16 cellular contexts compared by ENCODE assay signal in genomic region chr14:60878121-60878520, GRCh38.
DNase-seq lines count a peak whose midpoint lies in the region; ATAC-seq, FAIRE-seq and TF ChIP-seq lines count a peak whose summit lies in the region.
"Had no signal": no experiment of that assay in that cellular context is flagged by ENCODE, and none has a peak within 500 bp of the region (broad histone marks: within the 10 kb centered on the region; RNA-seq: fewer than 3 reads in every experiment).

No MANE protein-coding gene starts in this region.

- H3K9me3 Mint-ChIP-seq in stimulated activated naive CD8-positive, alpha-beta T cell treated with anti-CD3 and anti-CD28 coated beads, Interleukin-15, Interleukin-2, amounts not matched to agents 100 ng/mL and 50 ng/mL, for 24 hours: peaks cover 12% of the 10 kb centered on the region
- peaks cover 10 to 11% of the 10 kb centered on the region in 2 donors for H3K9me3 Mint-ChIP-seq in stimulated activated naive CD8-positive, alpha-beta T cell treated with anti-CD3 and anti-CD28 coated beads, Interleukin-15, amount 100 ng/mL, for 72 hours

- dilution Hi-C loops in IMR-90 (cut with HindIII; ENCODE audit: low sequenced_read_pairs, unreplicated experiment): no loop called here

- in situ Hi-C loops in IMR-90 (cut with MboI; ENCODE audit: low sequenced_read_pairs): no loop called here

- no peak overlapping the region for H3K23ac ChIP-seq in IMR-90 (ENCODE audit: low read depth, low read length)

- WGBS in IMR-90 (ENCODE audit: extremely low coverage in 2 of 2, insufficient read length in 1 of 2), 2 experiments: no CpG with 5 or more reads among the region's 1 CpG

- TF ChIP-seq CTCF in IMR-90 (conservative IDR thresholded peaks at IDR 0.05; ENCODE audit: low read depth, low read length): no peak
- no peak for TF ChIP-seq CTCF in ascending aorta (IDR thresholded peaks at IDR 0.05)

- ATAC-seq in stimulated activated naive CD8-positive, alpha-beta T cell treated with anti-CD3 and anti-CD28 coated beads, Interleukin-15, amount 100 ng/mL, for 72 hours: no peak
- ATAC-seq in IMR-90 (ENCODE audit: low read depth): no peak

- H4K8ac ChIP-seq in IMR-90 (ENCODE audit: low read depth in 2 of 2, low read length in 2 of 2): no peak overlapping the region

- no peak overlapping the region for H3K4me3 ChIP-seq in IMR-90 (ENCODE audit: insufficient read depth, low read depth, low read length)
- H3K4me3 ChIP-seq in ascending aorta: no peak overlapping the region
- H3K4me3 ChIP-seq: BLaER1, HAP-1 had no signal

- no peak overlapping the region for H2AK9ac ChIP-seq in IMR-90 (replicated peaks; ENCODE audit: low read depth, low read length, poor library complexity)

- FAIRE-seq in islet of Langerhans (lab: Jason Lieb, UNC): peak; percentile 87
- FAIRE-seq: GM12891, GM19239 had no signal

- intact Hi-C loops in IMR-90 (cut with micrococcal nuclease) (no loop called here), ascending aorta (cut with DNase I) (no loop called here)

- H3K36me3 Mint-ChIP-seq in stimulated activated naive CD8-positive, alpha-beta T cell treated with anti-CD3 and anti-CD28 coated beads, Interleukin-15, Interleukin-2, amounts not matched to agents 100 ng/mL and 50 ng/mL, for 24 hours (ENCODE audit: low read depth): peaks cover 27% of the 10 kb centered on the region

- H4K5ac ChIP-seq in IMR-90 (ENCODE audit: low read depth, low read length): no peak overlapping the region

- TF ChIP-seq POLR2A in IMR-90 (IDR thresholded peaks at IDR 0.05; ENCODE audit: low read depth, low read length): no peak

- H2BK20ac ChIP-seq in IMR-90 (ENCODE audit: low read depth, low read length): no peak overlapping the region

- H3K27ac ChIP-seq in IMR-90 (ENCODE audit: insufficient read depth, low read length) (no peak overlapping the region), ascending aorta (no peak overlapping the region)
- H3K27ac ChIP-seq: BLaER1 had no signal

- H3K4me2 ChIP-seq in IMR-90 (ENCODE audit: low read depth, low read length): no peak overlapping the region
- H3K4me2 ChIP-seq: BLaER1 had no signal

- BruUV-seq in IMR-90 (replicated peaks; lab: Mats Ljungman, UMichigan): no TSS peak

- no peak overlapping the region for H2AK5ac ChIP-seq in IMR-90 (ENCODE audit: low read depth, low read length)

- H4K91ac ChIP-seq in IMR-90 (ENCODE audit: insufficient read depth, low read depth, low read length): no peak overlapping the region

- H3K9ac ChIP-seq in IMR-90 (ENCODE audit: low read depth, low read length): no peak overlapping the region
- H3K9ac ChIP-seq: BLaER1 had no signal

- H3K36me3 ChIP-seq in IMR-90 (ENCODE audit: control insufficient read depth, insufficient read depth, low read length): peaks cover 4% of the 10 kb centered on the region
- peaks cover 0 to 13% of the 10 kb centered on the region in 2 donors for H3K36me3 ChIP-seq in ascending aorta
- H3K36me3 ChIP-seq: HAP-1 had no signal

- CTCF ChIA-PET in IMR-90 (lab: Yijun Ruan, JAX): no interaction called here

- H2BK5ac ChIP-seq in IMR-90 (ENCODE audit: low read depth, low read length, poor library complexity, severe bottlenecking): no peak overlapping the region

- H3K27me3 Mint-ChIP-seq in stimulated activated naive CD8-positive, alpha-beta T cell treated with anti-CD3 and anti-CD28 coated beads, Interleukin-15, Interleukin-2, amounts not matched to agents 100 ng/mL and 50 ng/mL, for 24 hours: no peaks in the 10 kb centered on the region
- H3K27me3 Mint-ChIP-seq in stimulated activated naive CD8-positive, alpha-beta T cell treated with anti-CD3 and anti-CD28 coated beads, Interleukin-15, amount 100 ng/mL, for 72 hours: no peaks in the 10 kb centered on the region
- H3K27me3 Mint-ChIP-seq: CD4-positive, alpha-beta memory T cell had no signal

- peaks cover 6 to 15% of the 10 kb centered on the region in 2 experiments; a peak in 2 of 4 replicates for H3K79me1 ChIP-seq in IMR-90 (ENCODE audit: low read depth in 1 of 2, low read length in 2 of 2)

- no peaks in the 10 kb centered on the region for H3K9me1 ChIP-seq in IMR-90 (ENCODE audit: insufficient read depth, low read length)

- no peaks in the 10 kb centered on the region for H4K20me1 ChIP-seq in IMR-90 (ENCODE audit: insufficient read depth, low read length)
- H4K20me1 ChIP-seq: BLaER1 had no signal

- POLR2A ChIA-PET in IMR-90 (lab: Charles Lee; ENCODE audit: unreplicated experiment): no interaction called here

- H3K56ac ChIP-seq in IMR-90 (ENCODE audit: extremely low read depth, insufficient read depth, low read length): no peak overlapping the region

- H3K9me3 ChIP-seq in IMR-90 (ENCODE audit: control insufficient read depth, insufficient read depth, low read length): no peaks in the 10 kb centered on the region
- H3K9me3 ChIP-seq in ascending aorta: peaks cover 0 to 6% of the 10 kb centered on the region in 2 donors
- H3K9me3 ChIP-seq: HAP-1 had no signal

- no peak overlapping the region for H2AFZ ChIP-seq in IMR-90 (replicated peaks; ENCODE audit: low read length, poor library complexity)

- H3K18ac ChIP-seq in IMR-90 (ENCODE audit: low read depth, low read length): no peak overlapping the region

- no peak overlapping the region for H2BK120ac ChIP-seq in IMR-90 (ENCODE audit: low read depth, low read length)

- no peak overlapping the region for H3K14ac ChIP-seq in IMR-90 (replicated peaks; ENCODE audit: low read depth, low read length)

- peaks cover 4% of the 10 kb centered on the region for H3K4me1 ChIP-seq in IMR-90 (ENCODE audit: control insufficient read depth, insufficient read depth, low read length)
- peaks cover 0 to 3% of the 10 kb centered on the region in 2 donors for H3K4me1 ChIP-seq in ascending aorta
- H3K4me1 ChIP-seq: BLaER1, HAP-1 had no signal

- DNase-seq in stimulated activated naive CD8-positive, alpha-beta T cell treated with anti-CD3 and anti-CD28 coated beads, Interleukin-15, amount 100 ng/mL, for 72 hours: no peak
- DNase-seq in IMR-90 (no peak), ascending aorta (ENCODE audit: low spot score in 2 of 2) (no peak), Ammon's horn (ENCODE audit: low spot score) (no peak)
- DNase-seq: AML-193; CD4-positive, alpha-beta memory T cell; DMS153; DMS79; KBM-7 had no signal

- peaks cover 10% of the 10 kb centered on the region for H3K4me1 Mint-ChIP-seq in stimulated activated naive CD8-positive, alpha-beta T cell treated with anti-CD3 and anti-CD28 coated beads, Interleukin-15, Interleukin-2, amounts not matched to agents 100 ng/mL and 50 ng/mL, for 24 hours (ENCODE audit: low read depth)
- peaks cover 9% of the 10 kb centered on the region for H3K4me1 Mint-ChIP-seq in stimulated activated naive CD8-positive, alpha-beta T cell treated with anti-CD3 and anti-CD28 coated beads, Interleukin-15, amount 100 ng/mL, for 72 hours
- H3K4me1 Mint-ChIP-seq: CD14-positive monocyte had no signal

- H2BK15ac ChIP-seq in IMR-90 (ENCODE audit: low read depth, low read length): no peak overlapping the region

- no peak overlapping the region for H3K4me3 Mint-ChIP-seq in stimulated activated naive CD8-positive, alpha-beta T cell treated with anti-CD3 and anti-CD28 coated beads, Interleukin-15, Interleukin-2, amounts not matched to agents 100 ng/mL and 50 ng/mL, for 24 hours
- no peak overlapping the region for H3K4me3 Mint-ChIP-seq in stimulated activated naive CD8-positive, alpha-beta T cell treated with anti-CD3 and anti-CD28 coated beads, Interleukin-15, amount 100 ng/mL, for 72 hours
- H3K4me3 Mint-ChIP-seq: CD14-positive monocyte; CD4-positive, alpha-beta memory T cell had no signal

- TF ChIP-seq RAD21 in IMR-90 (IDR thresholded peaks at IDR 0.05; ENCODE audit: low read length): no peak

- H3K4ac ChIP-seq in IMR-90 (ENCODE audit: low read depth, low read length): no peak overlapping the region

- H3K27ac Mint-ChIP-seq in stimulated activated naive CD8-positive, alpha-beta T cell treated with anti-CD3 and anti-CD28 coated beads, Interleukin-15, Interleukin-2, amounts not matched to agents 100 ng/mL and 50 ng/mL, for 24 hours: peak overlapping the region; percentile 31
- H3K27ac Mint-ChIP-seq in stimulated activated naive CD8-positive, alpha-beta T cell treated with anti-CD3 and anti-CD28 coated beads, Interleukin-15, amount 100 ng/mL, for 72 hours: no peak overlapping the region
- H3K27ac Mint-ChIP-seq: CD14-positive monocyte; CD4-positive, alpha-beta memory T cell had no signal

- no peaks in the 10 kb centered on the region for H3K27me3 ChIP-seq in IMR-90 (ENCODE audit: control insufficient read depth, insufficient read depth, low read length)
- no peaks in the 10 kb centered on the region for H3K27me3 ChIP-seq in ascending aorta
- H3K27me3 ChIP-seq: BLaER1 had no signal

TF ChIP-seq in IMR-90, 13 proteins besides CTCF, POLR2A, EP300 and RAD21:
- no peak for TF ChIP-seq MAZ (IDR thresholded peaks at IDR 0.05; ENCODE audit: borderline replicate concordance, low read depth, low read length)
- no peak for TF ChIP-seq RCOR1 (IDR thresholded peaks at IDR 0.05; ENCODE audit: insufficient replicate concordance, low read length)
- no peak for TF ChIP-seq CHD1 (IDR thresholded peaks at IDR 0.05; ENCODE audit: low read depth, low read length)
- no peak for TF ChIP-seq SMC3 (IDR thresholded peaks at IDR 0.05; ENCODE audit: low read depth, low read length)
- TF ChIP-seq, protein P1, sequence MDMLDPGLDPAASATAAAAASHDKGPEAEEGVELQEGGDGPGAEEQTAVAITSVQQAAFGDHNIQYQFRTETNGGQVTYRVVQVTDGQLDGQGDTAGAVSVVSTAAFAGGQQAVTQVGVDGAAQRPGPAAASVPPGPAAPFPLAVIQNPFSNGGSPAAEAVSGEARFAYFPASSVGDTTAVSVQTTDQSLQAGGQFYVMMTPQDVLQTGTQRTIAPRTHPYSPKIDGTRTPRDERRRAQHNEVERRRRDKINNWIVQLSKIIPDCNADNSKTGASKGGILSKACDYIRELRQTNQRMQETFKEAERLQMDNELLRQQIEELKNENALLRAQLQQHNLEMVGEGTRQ (IDR thresholded peaks at IDR 0.05; ENCODE audit: low read depth, low read length): no peak
- no peak for TF ChIP-seq FOS (IDR thresholded peaks at IDR 0.05; ENCODE audit: low read depth, low read length)
- peak; percentile 59 for TF ChIP-seq MAFK (IDR thresholded peaks at IDR 0.05; ENCODE audit: low read depth, low read length)
- no peak for TF ChIP-seq NFE2L2 (IDR thresholded peaks at IDR 0.05; ENCODE audit: low read depth, low read length)
- TF ChIP-seq, protein P2, sequence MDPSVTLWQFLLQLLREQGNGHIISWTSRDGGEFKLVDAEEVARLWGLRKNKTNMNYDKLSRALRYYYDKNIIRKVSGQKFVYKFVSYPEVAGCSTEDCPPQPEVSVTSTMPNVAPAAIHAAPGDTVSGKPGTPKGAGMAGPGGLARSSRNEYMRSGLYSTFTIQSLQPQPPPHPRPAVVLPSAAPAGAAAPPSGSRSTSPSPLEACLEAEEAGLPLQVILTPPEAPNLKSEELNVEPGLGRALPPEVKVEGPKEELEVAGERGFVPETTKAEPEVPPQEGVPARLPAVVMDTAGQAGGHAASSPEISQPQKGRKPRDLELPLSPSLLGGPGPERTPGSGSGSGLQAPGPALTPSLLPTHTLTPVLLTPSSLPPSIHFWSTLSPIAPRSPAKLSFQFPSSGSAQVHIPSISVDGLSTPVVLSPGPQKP (IDR thresholded peaks at IDR 0.05; ENCODE audit: borderline replicate concordance, low read depth, low read length): no peak
